12 cellular contexts compared by ENCODE assay signal in genomic region chr18:8140841-8141501, GRCh38.
DNase-seq lines count a peak whose midpoint lies in the region; ATAC-seq and TF ChIP-seq lines count a peak whose summit lies in the region.
"Had no signal": no experiment of that assay in that cellular context is flagged by ENCODE, and none has a peak within 500 bp of the region (broad histone marks: within the 10 kb centered on the region; RNA-seq: fewer than 3 reads in every experiment).

No MANE protein-coding gene starts in this region.

- no peak overlapping the region for H3K9ac ChIP-seq in MM.1S (ENCODE audit: low read length)

- peak; percentile 59 for ATAC-seq in sciatic nerve
- no peak for ATAC-seq in activated CD4-positive, CD25-positive, alpha-beta regulatory T cell treated with anti-CD3 and anti-CD28 coated beads, Interleukin-2, amount 50 U/mL, for 24 hours

- no peaks in the 10 kb centered on the region for H3F3A ChIP-seq in MM.1S (ENCODE audit: insufficient read depth, low read length)

- no peaks in the 10 kb centered on the region for H3K9me3 ChIP-seq in MM.1S (replicated peaks; ENCODE audit: insufficient read depth, low read length)
- H3K9me3 ChIP-seq: Peyer's patch, thyroid gland had no signal

- TF ChIP-seq CTCF in fibroblast of villous mesenchyme (IDR thresholded peaks at IDR 0.05; ENCODE audit: insufficient read depth, low read depth, low read length) (no peak), MM.1S (IDR thresholded peaks at IDR 0.05; ENCODE audit: low read length) (no peak)

- H3K27ac ChIP-seq in MM.1S (ENCODE audit: low read length): no peak overlapping the region

- no peaks in the 10 kb centered on the region for H3K27me3 ChIP-seq in MM.1S (replicated peaks; ENCODE audit: insufficient read depth, low read length)
- H3K27me3 ChIP-seq: Peyer's patch, thyroid gland had no signal

- no peaks in the 10 kb centered on the region for H3K9me2 ChIP-seq in MM.1S (replicated peaks; ENCODE audit: insufficient read depth, low read length)

- H3K4me1 ChIP-seq in MM.1S (ENCODE audit: low read length): no peaks in the 10 kb centered on the region

- no peaks in the 10 kb centered on the region for H4K20me1 ChIP-seq in MM.1S (ENCODE audit: insufficient read depth, low read length)

- no peaks in the 10 kb centered on the region for H3K79me2 ChIP-seq in MM.1S (ENCODE audit: low read length)

- no peaks in the 10 kb centered on the region for H3K36me3 ChIP-seq in MM.1S (replicated peaks; ENCODE audit: insufficient read depth, low read length)
- H3K36me3 ChIP-seq: Peyer's patch had no signal

- no peak overlapping the region for H2AFZ ChIP-seq in MM.1S (ENCODE audit: low read length)

- intact Hi-C loops in sciatic nerve (cut with DNase I): no loop called here

- peak; percentile 73 for DNase-seq in EL
- peak; percentile 20 for DNase-seq in SW480 (ENCODE audit: low spot score)
- peak; percentile 93 for DNase-seq in fibroblast of villous mesenchyme (ENCODE audit: low read depth)
- no peak for DNase-seq in sciatic nerve (ENCODE audit: low spot score)
- DNase-seq in stimulated activated CD8-positive, alpha-beta memory T cell treated with anti-CD3 and anti-CD28 coated beads, Interleukin-4, amount 100 ng/mL, for 48 hours: no peak
- no peak for DNase-seq in MM.1S
- DNase-seq in NCI-H446 treated with DMSO at 0.1 percent for 48 hours (lab: John Stamatoyannopoulos, UW): no peak
- DNase-seq: activated T-cell treated with anti-CD3 and anti-CD28 coated beads, Interleukin-2, amount 50 U/mL, for 48 hours; H7; Peyer's patch; thyroid gland had no signal

- no peak overlapping the region for H3K4me2 ChIP-seq in MM.1S (ENCODE audit: low read depth, low read length)

- no peak overlapping the region for H3K4me3 ChIP-seq in fibroblast of villous mesenchyme (ENCODE audit: low read depth, low read length)
- H3K4me3 ChIP-seq in MM.1S (ENCODE audit: low read length): no peak overlapping the region
- H3K4me3 ChIP-seq: Peyer's patch, thyroid gland had no signal

Comparison
In these comparisons a context has a peak if more than half of its experiments do, and no peak if none do; other contexts are left out.
1. DNase-seq: peak in EL (single experiment), SW480 (single experiment) and fibroblast of villous mesenchyme (single experiment); none in sciatic nerve (single experiment), stimulated activated CD8-positive, alpha-beta memory T cell treated with anti-CD3 and anti-CD28 coated beads, Interleukin-4, amount 100 ng/mL, for 48 hours (single experiment), MM.1S (single experiment) and NCI-H446 treated with DMSO at 0.1 percent for 48 hours (single experiment).